Comparison of ENCODE assay signal across 19 cellular contexts in the genomic region with DNA sequence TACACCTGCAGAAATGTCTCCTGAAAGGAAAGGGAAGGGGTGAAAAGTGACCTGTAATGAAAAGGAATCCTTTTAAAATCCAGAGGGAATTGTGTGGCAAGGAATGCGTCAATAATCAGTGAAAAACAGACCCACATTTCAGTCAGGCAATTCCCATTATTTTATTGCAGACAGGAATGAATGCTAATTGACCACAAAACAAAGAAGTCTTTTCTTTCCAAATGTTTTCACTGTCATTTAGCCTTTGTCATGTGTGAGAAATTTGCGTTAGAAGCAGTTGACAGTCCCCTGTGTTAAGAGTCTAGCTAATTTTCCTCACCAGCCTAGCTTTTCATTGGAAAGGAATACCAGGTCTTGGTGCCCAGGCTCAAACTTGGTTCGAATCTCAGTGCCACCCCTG.
"Had no signal": no experiment of that assay in that cellular context is flagged by ENCODE, and none has a peak within 500 bp of the region (broad histone marks: within the 10 kb centered on the region; RNA-seq: fewer than 3 reads in every experiment).

No MANE protein-coding gene starts in this region.

- H3K36me3 ChIP-seq: cardiac muscle cell, esophagus squamous epithelium, gastroesophageal sphincter, heart left ventricle, lower lobe of right lung, transverse colon had no signal

- ATAC-seq: gastroesophageal sphincter; heart left ventricle; left lobe of liver; lower lobe of right lung; naive thymus-derived CD4-positive, alpha-beta T cell; psoas muscle; right cardiac atrium had no signal

- H3K27ac ChIP-seq: cardiac muscle cell, esophagus squamous epithelium, gastroesophageal sphincter, heart left ventricle, lower lobe of right lung, psoas muscle, transverse colon had no signal

- H3K4me3 ChIP-seq: cardiac muscle cell, esophagus squamous epithelium, gastroesophageal sphincter, heart left ventricle, lower lobe of right lung, psoas muscle, transverse colon had no signal

- DNase-seq: activated CD4-positive, alpha-beta memory T cell treated with anti-CD3 and anti-CD28 coated beads for 36 hours; activated CD4-positive, alpha-beta T cell treated with anti-CD3 and anti-CD28 coated beads for 48 hours; activated naive CD4-positive, alpha-beta T cell treated with Interleukin-2 at 50 U/mL for 16 hours; activated naive CD8-positive, alpha-beta T cell treated with anti-CD3 and anti-CD28 coated beads, Interleukin-2, amount 10 ng/mL, durations not matched to agents 7 days and 5 days; activated T-cell treated with anti-CD3 and anti-CD28 coated beads, Interleukin-2, amount 50 U/mL, for 48 hours; amniotic stem cell; esophagus squamous epithelium; heart left ventricle; kidney; lower lobe of right lung; naive thymus-derived CD4-positive, alpha-beta T cell; psoas muscle; right cardiac atrium; stimulated activated CD4-positive, alpha-beta T cell treated with anti-CD3 and anti-CD28 coated beads, Interleukin-4, amount 100 ng/mL, for 4 hours; T1000; transverse colon had no signal

- H3K27me3 ChIP-seq: cardiac muscle cell, esophagus squamous epithelium, gastroesophageal sphincter, heart left ventricle, transverse colon had no signal

- H3K9me3 ChIP-seq: esophagus squamous epithelium, lower lobe of right lung, psoas muscle, transverse colon had no signal

- H3K4me1 ChIP-seq: esophagus squamous epithelium, gastroesophageal sphincter, lower lobe of right lung, psoas muscle, transverse colon had no signal
